In genomic region chr1:18638818-18639193, GRCh38 we compare ENCODE assay signal across 29 cellular contexts. TPM values are rescaled to one million over a fixed set of nuclear protein-coding genes. Genes with fewer than 3 reads are reported as not detected.
"Had no signal": no experiment of that assay in that cellular context is flagged by ENCODE, and none has a peak within 500 bp of the region (broad histone marks: within the 10 kb centered on the region; RNA-seq: fewer than 3 reads in every experiment).

No MANE protein-coding gene starts in this region.

- H3K4me3 ChIP-seq: left ventricle myocardium inferior, lung, sigmoid colon, spleen, tibial nerve, uterus had no signal

- H3K4me3 Mint-ChIP-seq: mesothelial cell of epicardium; natural killer cell; stimulated activated memory B cell treated with anti-CD40 and anti-IgM and Interleukin-4, amounts not matched to agents 10 μg/mL and 1 μg/mL and 100 μg/mL, for 72 hours; stimulated activated naive CD8-positive, alpha-beta T cell treated with anti-CD3 and anti-CD28 coated beads, Interleukin-15, amount 100 ng/mL, for 72 hours had no signal

- H3K9me3 Mint-ChIP-seq: mesothelial cell of epicardium; natural killer cell; stimulated activated naive CD8-positive, alpha-beta T cell treated with anti-CD3 and anti-CD28 coated beads, Interleukin-15, amount 100 ng/mL, for 72 hours; type B pancreatic cell had no signal

- DNase-seq: islet precursor cell; left ventricle myocardium inferior; naive B cell; natural killer cell; occipital lobe; psoas muscle; sigmoid colon; small intestine; spleen; stimulated activated CD4-positive, alpha-beta T cell treated with anti-CD3 and anti-CD28 coated beads, Interleukin-2, amount 100 ng/mL, for 48 hours; stimulated activated CD4-positive, alpha-beta T cell treated with anti-CD3 and anti-CD28 coated beads, Interleukin-4, amount 100 ng/mL, for 4 hours; stimulated activated CD8-positive, alpha-beta memory T cell treated with anti-CD3 and anti-CD28 coated beads, Interleukin-4, amount 100 ng/mL, for 48 hours; stimulated activated naive CD4-positive, alpha-beta T cell treated with Interleukin-2 at 50 U/mL for 16 hours; stimulated activated naive CD8-positive, alpha-beta T cell treated with anti-CD3 and anti-CD28 coated beads, Interleukin-15, amount 100 ng/mL, for 72 hours; substantia nigra; uterus had no signal

- H3K36me3 Mint-ChIP-seq: mesothelial cell of epicardium; stimulated activated memory B cell treated with anti-CD40 and anti-IgM and Interleukin-4, amounts not matched to agents 10 μg/mL and 1 μg/mL and 100 μg/mL, for 72 hours; type B pancreatic cell had no signal

- H3K27ac Mint-ChIP-seq: mesothelial cell of epicardium; natural killer cell; stimulated activated memory B cell treated with anti-CD40 and anti-IgM and Interleukin-4, amounts not matched to agents 10 μg/mL and 1 μg/mL and 100 μg/mL, for 72 hours; stimulated activated naive CD8-positive, alpha-beta T cell treated with anti-CD3 and anti-CD28 coated beads, Interleukin-15, amount 100 ng/mL, for 72 hours had no signal

- H3K36me3 ChIP-seq: left ventricle myocardium inferior, neutrophil, sigmoid colon, spleen, tibial nerve, uterus had no signal

RNA-seq across cellular contexts. Expression of gene PAX7, which starts 8.2 kb away (rescaled TPM):
- total RNA-seq: kidney epithelial cell, left ventricle myocardium inferior, mesothelial cell of epicardium, mononuclear cell, natural killer cell, occipital lobe, osteocyte, posterior vena cava, sigmoid colon, spleen, temporal lobe, tibial nerve, ureter, uterus had no signal
- polyA plus RNA-seq: lung, neural cell, sigmoid colon, spleen had no signal
